In genomic region chr17:42653179-42654124, GRCh38 we compare ENCODE assay signal across 1 cellular context.
TF ChIP-seq lines count a peak whose summit lies in the region.

No MANE protein-coding gene starts in this region.

TF ChIP-seq in IMR-90, 13 proteins besides CTCF, POLR2A, EP300 and RAD21 (continued from another document):
- TF ChIP-seq USF2 (IDR thresholded peaks at IDR 0.05; ENCODE audit: low read depth, low read length): no peak
- no peak for TF ChIP-seq MXI1 (IDR thresholded peaks at IDR 0.05; ENCODE audit: borderline replicate concordance, low read depth, low read length)
